ENCODE assay signal across 19 cellular contexts in the genomic region with DNA sequence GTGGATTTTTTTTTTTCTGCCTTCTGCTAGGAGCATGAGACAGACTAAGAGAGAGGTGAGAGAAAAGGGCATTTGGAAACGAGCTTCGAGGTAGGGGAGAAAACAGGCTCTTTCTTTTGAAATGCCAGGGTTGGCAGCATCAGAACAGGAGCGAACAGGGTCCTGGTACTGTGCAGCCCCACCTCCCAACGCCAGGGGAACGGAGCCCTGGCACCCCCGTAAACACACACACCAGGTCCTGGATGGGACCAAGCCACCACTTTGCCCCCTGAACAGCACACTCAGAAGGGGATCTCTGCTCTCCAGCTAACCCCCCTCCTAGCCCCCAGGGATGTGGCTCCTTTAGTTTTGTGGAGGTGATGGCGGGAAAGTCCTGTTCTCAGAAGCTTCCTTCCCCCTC.
DNase-seq lines count a peak whose midpoint lies in the region; ATAC-seq, FAIRE-seq and TF ChIP-seq lines count a peak whose summit lies in the region.
"Had no signal": no experiment of that assay in that cellular context is flagged by ENCODE, and none has a peak within 500 bp of the region (broad histone marks: within the 10 kb centered on the region; RNA-seq: fewer than 3 reads in every experiment).

No MANE protein-coding gene starts in this region.

- peak overlapping the region; percentile 69; the same call in 1 of the 2 replicates for H3K27ac ChIP-seq in GM23338 (ENCODE audit: low read depth)
- H3K27ac ChIP-seq in OCI-LY3 (ENCODE audit: low read length) = no peak overlapping the region
- no peak overlapping the region for H3K27ac ChIP-seq in keratinocyte (ENCODE audit: control insufficient read depth, insufficient read depth, low read length)

- no peak overlapping the region for H3K4me3 ChIP-seq in GM23338
- H3K4me3 ChIP-seq in OCI-LY3 (ENCODE audit: low read length) = peak overlapping the region; percentile 67
- no peak overlapping the region for H3K4me3 ChIP-seq in keratinocyte (ENCODE audit: control insufficient read depth in 2 of 3, extremely low read depth in 1 of 3, insufficient read depth in 2 of 3, low read depth in 1 of 3, low read length in 3 of 3)

- peaks cover 65% of the 10 kb centered on the region for H3K4me1 Mint-ChIP-seq in GM23338

- peaks cover 25% of the 10 kb centered on the region for H3K4me1 ChIP-seq in GM23338 (ENCODE audit: insufficient read depth)
- H3K4me1 ChIP-seq in OCI-LY3 (ENCODE audit: low read length) = peaks cover 52% of the 10 kb centered on the region
- peaks cover 8% of the 10 kb centered on the region for H3K4me1 ChIP-seq in keratinocyte (ENCODE audit: control insufficient read depth, extremely low read depth, insufficient read depth, low read length)
- H3K4me1 ChIP-seq: Caco-2 had no signal

- H3K9me2 ChIP-seq in GM23338 (ENCODE audit: insufficient read depth) = no peaks in the 10 kb centered on the region

- H3K9ac ChIP-seq in OCI-LY3 (ENCODE audit: low read length) (peak overlapping the region; percentile 38; the same call in 1 of the 2 replicates), keratinocyte (ENCODE audit: control insufficient read depth, extremely low read depth, insufficient read depth, low read length) (no peak overlapping the region)

- H3K9me3 ChIP-seq in OCI-LY3 (ENCODE audit: insufficient read depth, low read length) (peaks cover 5% of the 10 kb centered on the region; the same call in 1 of the 2 replicates), keratinocyte (ENCODE audit: control insufficient read depth, low read depth, low read length) (peaks cover 8% of the 10 kb centered on the region)
- H3K9me3 ChIP-seq: Caco-2 had no signal

- peak overlapping the region; percentile 71; the same call in 1 of the 2 replicates for H3K4me2 ChIP-seq in GM23338
- peak overlapping the region; percentile 85 for H3K4me2 ChIP-seq in OCI-LY3 (ENCODE audit: low read length)
- peak overlapping the region; percentile 41 for H3K4me2 ChIP-seq in keratinocyte (ENCODE audit: control insufficient read depth, extremely low read depth, insufficient read depth, low read depth, low read length)

- H3K4me3 Mint-ChIP-seq in GM23338 = no peak overlapping the region; the same call in 2 of the 3 replicates

- no peaks in the 10 kb centered on the region for H3K36me3 ChIP-seq in GM23338 (ENCODE audit: insufficient read depth)
- H3K36me3 ChIP-seq in OCI-LY3 (replicated peaks; ENCODE audit: low read depth, low read length) = no peaks in the 10 kb centered on the region
- H3K36me3 ChIP-seq in keratinocyte (ENCODE audit: control insufficient read depth in 2 of 2, extremely low read depth in 1 of 2, insufficient read depth in 2 of 2, low read length in 2 of 2) = no peaks in the 10 kb centered on the region

- no peak for ATAC-seq in GM23338
- ATAC-seq in activated naive CD4-positive, alpha-beta T cell treated with anti-CD3 and anti-CD28 coated beads, Interleukin-2, amount 50 U/mL, for 72 hours = no peak
- no peak for ATAC-seq in GM18907 (IDR thresholded peaks at IDR 0.05; ENCODE audit: unreplicated experiment)
- ATAC-seq in GM21529 (IDR thresholded peaks at IDR 0.05; ENCODE audit: unreplicated experiment) = no peak
- ATAC-seq: HCT116 had no signal

- H2AFZ ChIP-seq in GM23338 = no peak overlapping the region
- no peak overlapping the region for H2AFZ ChIP-seq in OCI-LY3 (ENCODE audit: low read depth, low read length)
- peak overlapping the region; percentile 26 for H2AFZ ChIP-seq in keratinocyte (ENCODE audit: control insufficient read depth, low read length)

- dilution Hi-C loops in keratinocyte (cut with MboI; ENCODE audit: extremely low pct_ligation_motif_present, low sequenced_read_pairs) = no loop called here

- intact Hi-C loops in posterior vena cava (cut with DNase I) = no loop called here

- no peaks in the 10 kb centered on the region for H3K9me1 ChIP-seq in keratinocyte (ENCODE audit: control insufficient read depth, extremely low read depth, insufficient read depth, low read length)

- TF ChIP-seq CTCF in GM23338 (conservative IDR thresholded peaks at IDR 0.05; ENCODE audit: low read depth in 2 of 2) (no peak), OCI-LY3 (IDR thresholded peaks at IDR 0.05; ENCODE audit: low read depth, low read length) (no peak), keratinocyte (optimal IDR thresholded peaks at IDR 0.05 in 1 of 3, IDR thresholded peaks at IDR 0.05 in 1 of 3, conservative IDR thresholded peaks at IDR 0.05 in 1 of 3; ENCODE audit: extremely low read depth in 1 of 3, insufficient read depth in 2 of 3, low read length in 3 of 3) (no peak)

- H3K27me3 ChIP-seq in GM23338 (ENCODE audit: insufficient read depth) = no peaks in the 10 kb centered on the region
- H3K27me3 ChIP-seq in OCI-LY3 (ENCODE audit: low read depth, low read length) = no peaks in the 10 kb centered on the region
- peaks cover 3% of the 10 kb centered on the region for H3K27me3 ChIP-seq in keratinocyte (ENCODE audit: control insufficient read depth, extremely low read depth, insufficient read depth, low read length)

- no peak for DNase-seq in GM23338 (ENCODE audit: low spot score)
- DNase-seq in keratinocyte (ENCODE audit: low read depth, low spot score) = no peak
- peak; percentile 43 for DNase-seq in posterior vena cava (ENCODE audit: low spot score)
- DNase-seq in activated naive CD4-positive, alpha-beta T cell treated with anti-CD3 and anti-CD28 coated beads, Interleukin-2, amount 50 U/mL, for 72 hours (ENCODE audit: low spot score in 2 of 2) = no peak
- DNase-seq: ACHN, AML-193, DMS53, Karpas-422, NCI-H1694 treated with DMSO at 0.1 percent for 48 hours, NCI-H2107, NCI-H524 treated with DMSO at 0.1 percent for 48 hours, SIG-M5 had no signal

- H4K20me1 ChIP-seq in GM23338 (replicated peaks; ENCODE audit: insufficient read depth) = no peaks in the 10 kb centered on the region; the same call in 1 of the 2 replicates
- H4K20me1 ChIP-seq in OCI-LY3 (ENCODE audit: insufficient read depth, low read length) = no peaks in the 10 kb centered on the region
- H4K20me1 ChIP-seq in keratinocyte (ENCODE audit: control insufficient read depth, extremely low read depth, insufficient read depth, low read length) = no peaks in the 10 kb centered on the region

- H3K79me2 ChIP-seq in GM23338 (replicated peaks; ENCODE audit: insufficient read depth) = peaks cover 11% of the 10 kb centered on the region; the same call in 1 of the 2 replicates
- no peaks in the 10 kb centered on the region for H3K79me2 ChIP-seq in OCI-LY3 (ENCODE audit: low read length)
- H3K79me2 ChIP-seq in keratinocyte (ENCODE audit: control insufficient read depth, insufficient read depth, low read length) = no peaks in the 10 kb centered on the region

- peaks cover 3% of the 10 kb centered on the region; the same call in 1 of the 3 replicates for H3K9me3 Mint-ChIP-seq in GM23338
- no peaks in the 10 kb centered on the region for H3K9me3 Mint-ChIP-seq in activated naive CD4-positive, alpha-beta T cell treated with anti-CD3 and anti-CD28 coated beads, Interleukin-2, amount 50 U/mL, for 72 hours

- no peak for FAIRE-seq in keratinocyte (lab: Jason Lieb, UNC)
- FAIRE-seq: GM19239, RCC 7860 had no signal

- no peaks in the 10 kb centered on the region for H3F3A ChIP-seq in GM23338 (replicated peaks; ENCODE audit: low read depth)

- peaks cover 5% of the 10 kb centered on the region; the same call in 2 of the 3 replicates for H3K36me3 Mint-ChIP-seq in GM23338 (ENCODE audit: low read depth)
- no peaks in the 10 kb centered on the region for H3K36me3 Mint-ChIP-seq in activated naive CD4-positive, alpha-beta T cell treated with anti-CD3 and anti-CD28 coated beads, Interleukin-2, amount 50 U/mL, for 72 hours

- no peak overlapping the region for H3K27ac Mint-ChIP-seq in GM23338
- H3K27ac Mint-ChIP-seq in activated naive CD4-positive, alpha-beta T cell treated with anti-CD3 and anti-CD28 coated beads, Interleukin-2, amount 50 U/mL, for 72 hours = no peak overlapping the region

- peaks cover 31% of the 10 kb centered on the region for H3K27me3 Mint-ChIP-seq in GM23338 (ENCODE audit: insufficient read depth, low read depth, poor library complexity)

TF ChIP-seq in GM23338, 12 proteins besides CTCF, POLR2A, EP300 and RAD21:
- TF ChIP-seq REST (IDR thresholded peaks at IDR 0.05; ENCODE audit: unreplicated experiment) = no peak
- no peak for TF ChIP-seq EZH2phosphoT487 (IDR thresholded peaks at IDR 0.05; ENCODE audit: unreplicated experiment)
- no peak for TF ChIP-seq NANOG (IDR thresholded peaks at IDR 0.05; ENCODE audit: borderline replicate concordance)
- TF ChIP-seq ZNF114 (CRISPR knock-in tag; IDR thresholded peaks at IDR 0.05) = no peak
- no peak for TF ChIP-seq EZH2 (IDR thresholded peaks at IDR 0.05; ENCODE audit: low read depth, unreplicated experiment)
- TF ChIP-seq ZNF331 (CRISPR knock-in tag; IDR thresholded peaks at IDR 0.05; ENCODE audit: low read depth) = no peak
- TF ChIP-seq POLR2AphosphoS5 (IDR thresholded peaks at IDR 0.05; ENCODE audit: low read depth) = no peak
